ENCODE assay signal across 8 cellular contexts in genomic region chr11:86978756-86979608, GRCh38. TPM values are rescaled to one million over a fixed set of nuclear protein-coding genes. Genes with fewer than 3 reads are reported as not detected.
DNase-seq lines count a peak whose midpoint lies in the region; ATAC-seq and FAIRE-seq lines count a peak whose summit lies in the region.

No MANE protein-coding gene starts in this region.

- H3K4me1 ChIP-seq in CD4-positive, CD25-positive, alpha-beta regulatory T cell (ENCODE audit: control insufficient read depth, insufficient read depth, low read length, poor library complexity, severe bottlenecking): no peaks in the 10 kb centered on the region

- peaks cover 23% of the 10 kb centered on the region for H3K27me3 Mint-ChIP-seq in CD4-positive, CD25-positive, alpha-beta regulatory T cell
- no peaks in the 10 kb centered on the region for H3K27me3 Mint-ChIP-seq in activated naive CD8-positive, alpha-beta T cell treated with anti-CD3 and anti-CD28 coated beads, Interleukin-2, amount 50 U/mL, for 24 hours

- H3K9me3 Mint-ChIP-seq in CD4-positive, CD25-positive, alpha-beta regulatory T cell: peaks cover 0 to 7% (median 0%) of the 10 kb centered on the region in 7 donors
- no peaks in the 10 kb centered on the region for H3K9me3 Mint-ChIP-seq in activated naive CD8-positive, alpha-beta T cell treated with anti-CD3 and anti-CD28 coated beads, Interleukin-2, amount 50 U/mL, for 24 hours

- H3K27me3 ChIP-seq in CD4-positive, CD25-positive, alpha-beta regulatory T cell (ENCODE audit: control insufficient read depth, insufficient read depth, low read length): no peaks in the 10 kb centered on the region

- no peaks in the 10 kb centered on the region for H3K36me3 ChIP-seq in CD4-positive, CD25-positive, alpha-beta regulatory T cell (ENCODE audit: control insufficient read depth, insufficient read depth, low read length)

- ATAC-seq in CD4-positive, CD25-positive, alpha-beta regulatory T cell (ENCODE audit: low read depth in 2 of 2): peak; percentile 52 to 53
- ATAC-seq in GM18858 (IDR thresholded peaks at IDR 0.05; ENCODE audit: unreplicated experiment): peak; percentile 51
- ATAC-seq in activated naive CD8-positive, alpha-beta T cell treated with anti-CD3 and anti-CD28 coated beads, Interleukin-2, amount 50 U/mL, for 24 hours: peak; percentile 72

- H3K4me3 Mint-ChIP-seq in CD4-positive, CD25-positive, alpha-beta regulatory T cell: no peak overlapping the region
- H3K4me3 Mint-ChIP-seq in activated naive CD8-positive, alpha-beta T cell treated with anti-CD3 and anti-CD28 coated beads, Interleukin-2, amount 50 U/mL, for 24 hours: no peak overlapping the region

- peaks cover 3% of the 10 kb centered on the region for H3K36me3 Mint-ChIP-seq in CD4-positive, CD25-positive, alpha-beta regulatory T cell
- no peaks in the 10 kb centered on the region for H3K36me3 Mint-ChIP-seq in activated naive CD8-positive, alpha-beta T cell treated with anti-CD3 and anti-CD28 coated beads, Interleukin-2, amount 50 U/mL, for 24 hours (ENCODE audit: low read depth)

- DNase-seq in CD4-positive, CD25-positive, alpha-beta regulatory T cell: peak in 2 of 3 donors; percentile 27 to 55
- DNase-seq in KG1 (lab: John Stamatoyannopoulos, UW) (peak; percentile 24), iris pigment epithelial cell (ENCODE audit: low read depth) (peak; percentile 61), hippocampal formation (lab: John Stamatoyannopoulos, UW) (no peak), frontal cortex (ENCODE audit: low spot score in 2 of 2) (no peak)
- no peak for DNase-seq in activated naive CD8-positive, alpha-beta T cell treated with anti-CD3 and anti-CD28 coated beads, Interleukin-2, amount 50 U/mL, for 24 hours
- no peak for DNase-seq in activated effector memory CD4-positive, alpha-beta T cell treated with anti-CD3 and anti-CD28 coated beads, Interleukin-2, amount 50 U/mL, for 16 hours

- no peak for FAIRE-seq in frontal cortex (lab: Jason Lieb, UNC)

- H3K27ac ChIP-seq in CD4-positive, CD25-positive, alpha-beta regulatory T cell (ENCODE audit: insufficient read depth, low read length, poor library complexity, severe bottlenecking): no peak overlapping the region

- H3K4me1 Mint-ChIP-seq in CD4-positive, CD25-positive, alpha-beta regulatory T cell: no peaks in the 10 kb centered on the region
- no peaks in the 10 kb centered on the region for H3K4me1 Mint-ChIP-seq in activated naive CD8-positive, alpha-beta T cell treated with anti-CD3 and anti-CD28 coated beads, Interleukin-2, amount 50 U/mL, for 24 hours

- no peak overlapping the region for H3K27ac Mint-ChIP-seq in CD4-positive, CD25-positive, alpha-beta regulatory T cell
- H3K27ac Mint-ChIP-seq in activated naive CD8-positive, alpha-beta T cell treated with anti-CD3 and anti-CD28 coated beads, Interleukin-2, amount 50 U/mL, for 24 hours: no peak overlapping the region

- no peaks in the 10 kb centered on the region for H3K9me3 ChIP-seq in CD4-positive, CD25-positive, alpha-beta regulatory T cell (ENCODE audit: control insufficient read depth in 2 of 2, low read length in 2 of 2)

- H3K4me3 ChIP-seq in CD4-positive, CD25-positive, alpha-beta regulatory T cell (ENCODE audit: low read depth, low read length): no peak overlapping the region

RNA-seq across cellular contexts. Expression of gene FZD4, which starts 23.8 kb away (rescaled TPM):
- not detected for total RNA-seq in CD4-positive, CD25-positive, alpha-beta regulatory T cell
- polyA plus RNA-seq in CD4-positive, CD25-positive, alpha-beta regulatory T cell: not detected
- 19.6 TPM for total RNA-seq in frontal cortex

RNA-seq across cellular contexts. Expression of gene TMEM135, which starts 58.8 kb away (rescaled TPM):
- 13.5 TPM for total RNA-seq in CD4-positive, CD25-positive, alpha-beta regulatory T cell
- polyA plus RNA-seq in CD4-positive, CD25-positive, alpha-beta regulatory T cell: 10 to 100 TPM in 1 of 4 donors, 1 to 10 TPM in 3; 6.3 to 10.4 (median 9.7) TPM
- total RNA-seq in frontal cortex: 37.5 TPM

Comparison
In these comparisons a context has a peak if more than half of its experiments do, and no peak if none do; other contexts are left out.
1. DNase-seq: peak in CD4-positive, CD25-positive, alpha-beta regulatory T cell (2 of 3), KG1 (single experiment) and iris pigment epithelial cell (single experiment); none in activated naive CD8-positive, alpha-beta T cell treated with anti-CD3 and anti-CD28 coated beads, Interleukin-2, amount 50 U/mL, for 24 hours (single experiment), activated effector memory CD4-positive, alpha-beta T cell treated with anti-CD3 and anti-CD28 coated beads, Interleukin-2, amount 50 U/mL, for 16 hours (single experiment), hippocampal formation (0 of 2) and frontal cortex (0 of 2).
2. RNA of gene FZD4, which starts 23.8 kb away (total RNA-seq): 19.6 TPM in frontal cortex (single experiment); not detected in CD4-positive, CD25-positive, alpha-beta regulatory T cell (single experiment); every median in the first group is over 10 times any median in the second.
3. Peak in every context shown above with its lines, with median percentiles within 50 percentile points of each other: ATAC-seq.